In the genomic region with DNA sequence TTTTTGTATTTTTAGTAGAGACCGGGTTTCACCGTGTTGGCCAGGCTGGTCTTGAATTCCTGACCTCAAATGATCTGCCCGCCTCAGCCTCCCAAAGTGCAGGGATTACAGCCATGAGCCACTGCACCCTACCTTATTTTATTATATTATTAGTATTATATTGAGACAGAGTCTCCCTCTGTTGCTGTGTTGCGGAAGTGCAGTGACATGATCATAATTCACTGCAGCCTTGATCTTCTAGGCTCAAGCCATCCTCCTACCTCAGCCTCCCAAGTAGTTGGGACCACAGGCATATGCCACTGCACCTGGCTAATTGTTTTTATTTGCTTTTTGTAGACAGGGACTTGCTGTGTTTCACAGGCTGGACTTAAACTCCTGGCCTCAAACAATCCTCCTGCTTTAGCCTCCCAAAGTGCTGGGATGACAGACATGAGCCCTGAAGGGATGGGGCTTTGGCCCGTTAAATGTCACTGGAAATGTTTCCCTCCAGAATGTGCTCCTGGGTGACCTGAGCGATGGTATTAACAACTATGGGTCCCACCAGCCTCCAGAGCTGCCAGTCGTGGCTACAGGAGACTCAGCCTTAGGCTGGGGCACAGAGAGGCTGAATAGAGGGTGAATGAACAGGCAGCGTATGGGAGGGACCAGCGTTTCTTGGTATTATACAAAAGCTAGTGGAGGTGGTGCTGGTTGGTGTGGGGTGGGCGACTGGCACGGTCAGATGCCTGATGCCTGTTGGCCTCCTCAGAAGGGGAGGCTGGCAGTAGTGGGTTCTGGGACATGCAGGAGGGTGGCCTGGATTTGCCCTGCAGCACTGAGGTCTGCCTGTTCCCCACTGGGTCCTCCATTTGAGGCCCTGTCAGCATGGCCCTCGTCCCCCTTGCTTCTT, we compare ENCODE assay signal across 11 cellular contexts. TPM values are rescaled to one million over a fixed set of nuclear protein-coding genes. Genes with fewer than 3 reads are reported as not detected.
A peak's percentile ranks its signal among the peaks of the same experiment; 100 is the strongest.
DNase-seq lines count a peak whose midpoint lies in the region; FAIRE-seq and TF ChIP-seq lines count a peak whose summit lies in the region.
"Had no signal": no experiment of that assay in that cellular context is flagged by ENCODE, and none has a peak within 500 bp of the region (broad histone marks: within the 10 kb centered on the region; RNA-seq: fewer than 3 reads in every experiment).

No MANE protein-coding gene starts in this region.

- H3K27ac Mint-ChIP-seq in CD4-positive, alpha-beta memory T cell: no peak overlapping the region

- H3K36me3 Mint-ChIP-seq in CD4-positive, alpha-beta memory T cell: peaks cover 0 to 3% of the 10 kb centered on the region in 2 donors

- H3K4me1 ChIP-seq in SK-N-SH (ENCODE audit: control insufficient read depth in 1 of 2, insufficient read depth in 2 of 2, low read depth in 1 of 2, low read length in 1 of 2) (peaks cover 0 to 27% of the 10 kb centered on the region in 2 experiments; a peak in 1 of 4 replicates), hepatocyte (ENCODE audit: insufficient read depth) (no peaks in the 10 kb centered on the region), prostate gland (replicated peaks) (no peaks in the 10 kb centered on the region)
- peaks cover 52% of the 10 kb centered on the region for H3K4me1 ChIP-seq in CD4-positive, alpha-beta memory T cell (ENCODE audit: insufficient read depth, low read length)

- H3K27me3 ChIP-seq in GM06990 (replicated peaks; ENCODE audit: control insufficient read depth, insufficient read depth, low read length) (no peaks in the 10 kb centered on the region), SK-N-SH (ENCODE audit: insufficient read depth) (no peaks in the 10 kb centered on the region), hepatocyte (no peaks in the 10 kb centered on the region), prostate gland (replicated peaks; ENCODE audit: insufficient read depth) (no peaks in the 10 kb centered on the region)
- no peaks in the 10 kb centered on the region for H3K27me3 ChIP-seq in CD4-positive, alpha-beta memory T cell (ENCODE audit: insufficient read depth, low read length)

- no peaks in the 10 kb centered on the region for H3K9me2 ChIP-seq in SK-N-SH
- no peaks in the 10 kb centered on the region for H3K9me2 ChIP-seq in hepatocyte (replicated peaks; ENCODE audit: insufficient read depth)

- no peak overlapping the region for H3K27ac ChIP-seq in SK-N-SH (ENCODE audit: low read depth in 2 of 2, low read length in 1 of 2)
- no peak overlapping the region for H3K27ac ChIP-seq in hepatocyte
- H3K27ac ChIP-seq in CD4-positive, alpha-beta memory T cell (ENCODE audit: low read depth, low read length): no peak overlapping the region
- no peak overlapping the region for H3K27ac ChIP-seq in prostate gland

- H3K4me2 ChIP-seq in SK-N-SH (no peak overlapping the region), hepatocyte (no peak overlapping the region)

- POLR2A ChIA-PET in SK-N-SH (lab: Yijun Ruan, JAX): no interaction called here
- POLR2A ChIA-PET in CD4-positive, alpha-beta memory T cell (lab: Charles Lee; ENCODE audit: partially characterized antibody): no interaction called here

- H3K4me3 ChIP-seq in GM06990 (replicated peaks; ENCODE audit: low read depth, low read length) (no peak overlapping the region), SK-N-SH (ENCODE audit: low read depth in 2 of 2, low read length in 1 of 2) (no peak overlapping the region), hepatocyte (no peak overlapping the region), prostate gland (no peak overlapping the region)
- no peak overlapping the region for H3K4me3 ChIP-seq in CD4-positive, alpha-beta memory T cell (ENCODE audit: low read length in 2 of 2)

- H3K79me2 ChIP-seq in SK-N-SH (ENCODE audit: insufficient read depth) (peaks cover 42% of the 10 kb centered on the region), hepatocyte (peaks cover 1% of the 10 kb centered on the region)

- TF ChIP-seq POLR2A in GM12891 (IDR thresholded peaks at IDR 0.05; ENCODE audit: low read depth, low read length) (no peak), prostate gland (IDR thresholded peaks at IDR 0.05) (no peak)

- H3K4me1 Mint-ChIP-seq in CD4-positive, alpha-beta memory T cell: peaks cover 21 to 53% (median 36%) of the 10 kb centered on the region in 4 donors

- H4K20me1 ChIP-seq in SK-N-SH (ENCODE audit: insufficient read depth) (peaks cover 27% of the 10 kb centered on the region; the same call in 1 of the 2 replicates), hepatocyte (ENCODE audit: insufficient read depth, poor library complexity, severe bottlenecking) (peaks cover 6% of the 10 kb centered on the region)

- CTCF ChIA-PET in SK-N-SH (lab: Yijun Ruan, JAX): interaction anchor here (0.9 to 2.0 kb wide), 2 partner anchors 13 to 58 kb away, joined by 3 to 5 read pairs; no protein-coding TSS in a partner anchor
- CTCF ChIA-PET in CD4-positive, alpha-beta memory T cell (lab: Charles Lee; ENCODE audit: partially characterized antibody): interaction anchor here (0.6 kb wide), 1 partner anchor 101 kb away, joined by 3 read pairs; no protein-coding TSS in a partner anchor

- 78% methylated on average over 11 of the region's 12 CpGs for WGBS in SK-N-SH (ENCODE audit: low lambda C conversion rate)
- WGBS in hepatocyte (ENCODE audit: low lambda C conversion rate, missing lambda C conversion rate): 92% methylated on average over 11 of the region's 12 CpGs
- WGBS in prostate gland: 93% methylated on average over 12 of the region's 12 CpGs

- no peak for FAIRE-seq in GM12891 (lab: Jason Lieb, UNC)

- H3K36me3 ChIP-seq in GM06990 (ENCODE audit: control insufficient read depth, insufficient read depth, low read length): peaks cover 4% of the 10 kb centered on the region
- no peaks in the 10 kb centered on the region for H3K36me3 ChIP-seq in SK-N-SH (replicated peaks in 1 of 2; ENCODE audit: control insufficient read depth in 1 of 2, insufficient read depth in 2 of 2, low read length in 1 of 2)
- H3K36me3 ChIP-seq in hepatocyte (replicated peaks; ENCODE audit: insufficient read depth, low read depth): no peaks in the 10 kb centered on the region
- H3K36me3 ChIP-seq in CD4-positive, alpha-beta memory T cell (ENCODE audit: insufficient read depth, low read length): no peaks in the 10 kb centered on the region
- H3K36me3 ChIP-seq in prostate gland: no peaks in the 10 kb centered on the region

- H3K9me3 Mint-ChIP-seq in CD4-positive, alpha-beta memory T cell: no peaks in the 10 kb centered on the region

- no peaks in the 10 kb centered on the region for H3F3A ChIP-seq in SK-N-SH (replicated peaks; ENCODE audit: insufficient read depth)

- H3K27me3 Mint-ChIP-seq in CD4-positive, alpha-beta memory T cell: no peaks in the 10 kb centered on the region

- peak; percentile 33 for TF ChIP-seq RAD21 in SK-N-SH (IDR thresholded peaks at IDR 0.05; ENCODE audit: low read length)

- no peak for TF ChIP-seq EP300 in SK-N-SH (IDR thresholded peaks at IDR 0.05; ENCODE audit: borderline replicate concordance in 1 of 2, low read depth in 1 of 2, low read length in 1 of 2)

- no peak overlapping the region for H3K4me3 Mint-ChIP-seq in CD4-positive, alpha-beta memory T cell

- H2AFZ ChIP-seq in SK-N-SH (ENCODE audit: low read depth) (no peak overlapping the region), hepatocyte (no peak overlapping the region)

- no peaks in the 10 kb centered on the region for H3K9me3 ChIP-seq in SK-N-SH
- H3K9me3 ChIP-seq in hepatocyte (ENCODE audit: low read depth): no peaks in the 10 kb centered on the region
- no peaks in the 10 kb centered on the region for H3K9me3 ChIP-seq in CD4-positive, alpha-beta memory T cell (ENCODE audit: control insufficient read depth in 1 of 2, low read length in 2 of 2)
- H3K9me3 ChIP-seq in prostate gland: no peaks in the 10 kb centered on the region

- DNase-seq in AG09319 (ENCODE audit: extremely low read depth, low read depth) (no peak), GM06990 (ENCODE audit: extremely low read depth, insufficient read length) (no peak), SK-N-SH (no peak), hepatocyte (ENCODE audit: low spot score) (no peak), NCI-H2227 (lab: John Stamatoyannopoulos, UW; ENCODE audit: unreplicated experiment) (no peak), GM12891 (ENCODE audit: insufficient read length, low spot score) (no peak), prostate gland (ENCODE audit: low spot score) (no peak)
- no peak for DNase-seq in CD4-positive, alpha-beta memory T cell
- DNase-seq: MM.1S; retina; stimulated activated naive CD4-positive, alpha-beta T cell treated with Interleukin-2 at 50 U/mL for 16 hours had no signal

- intact Hi-C loops in CD4-positive, alpha-beta memory T cell (cut with micrococcal nuclease): loop anchor here (1.0 kb wide), 1 partner anchor 58 kb away; no protein-coding TSS in a partner anchor
- intact Hi-C loops in prostate gland (cut with DNase I): no loop called here

- H3K9ac ChIP-seq in SK-N-SH: no peak overlapping the region

- TF ChIP-seq CTCF in AG09319 (IDR thresholded peaks at IDR 0.05; ENCODE audit: low read depth, low read length) (peak; percentile 24), GM06990 (IDR thresholded peaks at IDR 0.05; ENCODE audit: insufficient read depth, low read length, poor library complexity, severe bottlenecking) (peak; percentile 28), SK-N-SH (IDR thresholded peaks at IDR 0.05) (peak; percentile 51), hepatocyte (IDR thresholded peaks at IDR 0.05; ENCODE audit: poor library complexity) (peak; percentile 9), prostate gland (IDR thresholded peaks at IDR 0.05) (peak in 2 of 4 experiments; percentile 15 to 21)

RNA-seq across cellular contexts. Expression of a gene that starts 7.3 kb away (rescaled TPM):
- polyA plus RNA-seq in SK-N-SH (2012; rRNA removed): 20.7 and 25.5 TPM in 2 replicates
- polyA plus RNA-seq in SK-N-SH (2012; cell fraction: cytosol; rRNA removed): 10.1 and 15.9 TPM in 2 replicates
- 28.8 and 32.7 TPM in 2 replicates for polyA plus RNA-seq in SK-N-SH (2012; cell fraction: nucleus; rRNA removed)
- 21.4 and 26.2 TPM in 2 replicates for total RNA-seq in hepatocyte
- 20.8 and 24.4 TPM in 2 replicates for polyA plus RNA-seq in hepatocyte
- total RNA-seq in CD4-positive, alpha-beta memory T cell: 10 to 100 TPM; 50.6 to 51.5 TPM
- 10 to 100 TPM; 40.9 to 43.9 TPM for polyA plus RNA-seq in CD4-positive, alpha-beta memory T cell
- 11.5 TPM for polyA plus RNA-seq in GM12891 (2012; ENCODE audit: low read depth, missing spikeins)
- total RNA-seq in prostate gland: 10 to 100 TPM; 34.3 to 40.1 TPM

RNA-seq across cellular contexts. Expression of a gene that starts 11.6 kb away (rescaled TPM):
- 27.4 and 33.0 TPM in 2 replicates for polyA plus RNA-seq in SK-N-SH (2012; rRNA removed)
- polyA plus RNA-seq in SK-N-SH (2012; cell fraction: cytosol; rRNA removed): 8.7 and 26.7 TPM in 2 replicates
- 105 and 141 TPM in 2 replicates for polyA plus RNA-seq in SK-N-SH (2012; cell fraction: nucleus; rRNA removed)
- total RNA-seq in hepatocyte: 21.6 and 32.5 TPM in 2 replicates
- 23.8 and 25.8 TPM in 2 replicates for polyA plus RNA-seq in hepatocyte
- 1 to 10 TPM; 3.5 to 4.2 TPM for total RNA-seq in CD4-positive, alpha-beta memory T cell
- under 1 TPM in 1 of 2 donors, not detected in 1; 0.28 TPM for polyA plus RNA-seq in CD4-positive, alpha-beta memory T cell
- 0.37 TPM for polyA plus RNA-seq in GM12891 (2012; ENCODE audit: low read depth, missing spikeins)
- 10 to 100 TPM; 39.6 to 65.9 TPM for total RNA-seq in prostate gland

RNA-seq across cellular contexts. Expression of a gene that starts 51.8 kb away (rescaled TPM):
- polyA plus RNA-seq in SK-N-SH (2012; rRNA removed): 23.9 and 26.5 TPM in 2 replicates
- 15.0 and 15.8 TPM in 2 replicates for polyA plus RNA-seq in SK-N-SH (2012; cell fraction: cytosol; rRNA removed)
- 107 and 117 TPM in 2 replicates for polyA plus RNA-seq in SK-N-SH (2012; cell fraction: nucleus; rRNA removed)
- total RNA-seq in hepatocyte: 18.3 and 22.0 TPM in 2 replicates
- polyA plus RNA-seq in hepatocyte: 10.8 and 12.2 TPM in 2 replicates
- total RNA-seq in CD4-positive, alpha-beta memory T cell: 10 to 100 TPM; 47.6 to 48.2 TPM
- 1 to 10 TPM; 2.2 to 5.1 TPM for polyA plus RNA-seq in CD4-positive, alpha-beta memory T cell
- 13.9 TPM for polyA plus RNA-seq in GM12891 (2012; ENCODE audit: low read depth, missing spikeins)
- 10 to 100 TPM; 20.9 to 47.6 TPM for total RNA-seq in prostate gland
